ENCODE assay signal across 9 cellular contexts in genomic region chr7:112453505-112454171, GRCh38. TPM values are rescaled to one million over a fixed set of nuclear protein-coding genes. Genes with fewer than 3 reads are reported as not detected.
DNase-seq lines count a peak whose midpoint lies in the region; ATAC-seq and TF ChIP-seq lines count a peak whose summit lies in the region.
"Had no signal": no experiment of that assay in that cellular context is flagged by ENCODE, and none has a peak within 500 bp of the region (broad histone marks: within the 10 kb centered on the region; RNA-seq: fewer than 3 reads in every experiment).

No MANE protein-coding gene starts in this region.

- H3K27me3 Mint-ChIP-seq in nephron (ENCODE audit: low read depth) = no peaks in the 10 kb centered on the region

- peaks cover 39% of the 10 kb centered on the region for H3K4me1 Mint-ChIP-seq in nephron

- peaks cover 16% of the 10 kb centered on the region for H3K36me3 ChIP-seq in H7 (replicated peaks; ENCODE audit: control insufficient read depth, insufficient read depth, low read length)

- H3K27me3 ChIP-seq in H7 (ENCODE audit: control insufficient read depth, insufficient read depth, low read length) = no peaks in the 10 kb centered on the region

- DNase-seq in AG20443 (ENCODE audit: low spot score) = peak; percentile 29
- DNase-seq in MV-4-11 (lab: John Stamatoyannopoulos, UW) = peak; percentile 28
- no peak for DNase-seq in stimulated activated CD4-positive, alpha-beta T cell treated with anti-CD3 and anti-CD28 coated beads, Interleukin-1b, Interleukin-23, amount 100 ng/mL, for 48 hours
- DNase-seq in H7 = no peak
- DNase-seq: islet precursor cell had no signal

- TF ChIP-seq CTCF in nephron (IDR thresholded peaks at IDR 0.05; ENCODE audit: unreplicated experiment in 3 of 3) = no peak

- TF ChIP-seq POLR2A in GM18505 (IDR thresholded peaks at IDR 0.05; ENCODE audit: borderline replicate concordance, extremely low read depth, insufficient read depth, insufficient read length) = no peak

- ATAC-seq in GM18505 (IDR thresholded peaks at IDR 0.05; ENCODE audit: unreplicated experiment) = no peak
- no peak for ATAC-seq in HG03342 (IDR thresholded peaks at IDR 0.05; ENCODE audit: unreplicated experiment)

- peaks cover 13% of the 10 kb centered on the region for H3K36me3 Mint-ChIP-seq in nephron (ENCODE audit: low read depth)

- peak overlapping the region; percentile 10 to 54 (median 50) for H3K4me3 Mint-ChIP-seq in nephron

- no peaks in the 10 kb centered on the region for H3K9me3 Mint-ChIP-seq in nephron

- H3K27ac ChIP-seq in cingulate gyrus (ENCODE audit: low read depth, low read length) = peak overlapping the region; percentile 48

- H3K4me3 ChIP-seq in H7 (ENCODE audit: insufficient read depth, low read depth, low read length) = no peak overlapping the region

- H3K27ac Mint-ChIP-seq in nephron = peak overlapping the region; percentile 2 to 49 (median 43)

RNA-seq across cellular contexts. Expression of gene IFRD1, which starts 3.4 kb away (rescaled TPM):
- total RNA-seq in H7 (2014; rRNA removed; shearing (Covaris generic)) = 54.1 and 65.1 TPM in 2 replicates

RNA-seq across cellular contexts. Expression of gene LSMEM1, which starts 27.2 kb away (rescaled TPM):
- total RNA-seq in H7 (2014; rRNA removed; shearing (Covaris generic)) = 0.18 and 0.87 TPM in 2 replicates

Comparison
In these comparisons a context has a peak if more than half of its experiments do, and no peak if none do; other contexts are left out.
1. DNase-seq: peak in AG20443 (single experiment) and MV-4-11 (single experiment); none in stimulated activated CD4-positive, alpha-beta T cell treated with anti-CD3 and anti-CD28 coated beads, Interleukin-1b, Interleukin-23, amount 100 ng/mL, for 48 hours (single experiment) and H7 (single experiment).